Comparison of ENCODE assay signal across 19 cellular contexts in the genomic region with DNA sequence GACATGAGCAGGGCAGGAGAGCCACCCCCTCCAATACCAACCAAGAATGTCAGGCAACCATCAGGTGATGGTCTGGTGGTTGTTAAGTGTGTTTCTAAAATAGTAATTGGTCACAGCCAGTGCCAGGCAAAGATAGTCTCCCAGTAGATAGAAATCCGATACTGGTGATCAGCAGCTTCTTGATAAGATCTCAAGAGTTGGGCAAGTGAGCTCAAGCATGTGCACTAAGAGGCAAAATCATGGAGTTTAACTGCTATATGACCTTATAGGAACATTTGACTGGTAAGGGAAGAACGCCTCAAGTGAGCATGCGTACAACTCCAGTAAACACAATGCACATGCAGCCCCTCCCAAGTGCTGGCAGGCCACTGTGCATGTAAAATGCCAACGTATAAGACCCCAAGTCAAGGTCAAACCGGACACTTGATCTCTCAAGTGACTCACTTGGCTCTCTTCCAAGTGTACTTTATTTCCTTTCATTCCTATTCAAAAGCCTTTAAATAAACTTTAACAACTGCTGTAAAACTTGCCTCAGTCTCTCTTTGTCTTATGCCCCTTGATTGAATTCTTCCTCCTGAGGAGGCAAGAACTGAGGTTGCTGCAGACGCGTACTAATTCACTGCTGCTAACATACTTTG. TPM values are rescaled to one million over a fixed set of nuclear protein-coding genes. Genes with fewer than 3 reads are reported as not detected.
DNase-seq lines count a peak whose midpoint lies in the region; ATAC-seq, FAIRE-seq and TF ChIP-seq lines count a peak whose summit lies in the region.
"Had no signal": no experiment of that assay in that cellular context is flagged by ENCODE, and none has a peak within 500 bp of the region (broad histone marks: within the 10 kb centered on the region; RNA-seq: fewer than 3 reads in every experiment).

No MANE protein-coding gene starts in this region.

- H3K36me3 ChIP-seq in ACC112 (ENCODE audit: insufficient read depth, low read length) = no peaks in the 10 kb centered on the region
- H3K36me3 ChIP-seq in kidney (ENCODE audit: control insufficient read depth in 1 of 2, insufficient read depth in 2 of 2, low read length in 2 of 2) = no peaks in the 10 kb centered on the region
- H3K36me3 ChIP-seq in prostate gland = no peaks in the 10 kb centered on the region
- H3K36me3 ChIP-seq: gastroesophageal sphincter, pancreas, WERI-Rb-1 had no signal

- TF ChIP-seq CTCF in kidney (IDR thresholded peaks at IDR 0.05; ENCODE audit: borderline replicate concordance, extremely low read depth, insufficient read depth) (no peak), prostate gland (IDR thresholded peaks at IDR 0.05) (no peak)

- H2AFZ ChIP-seq in ACC112 (ENCODE audit: low read length, unreplicated experiment) = no peak overlapping the region

- peaks cover 42% of the 10 kb centered on the region for H3K4me1 ChIP-seq in ACC112 (ENCODE audit: control insufficient read depth, insufficient read depth, low read length, unreplicated experiment)
- peaks cover 0 to 3% of the 10 kb centered on the region in 2 donors for H3K4me1 ChIP-seq in kidney (ENCODE audit: control insufficient read depth in 1 of 2, insufficient read depth in 1 of 2, low read depth in 1 of 2, low read length in 2 of 2)
- H3K4me1 ChIP-seq in prostate gland (replicated peaks) = no peaks in the 10 kb centered on the region
- H3K4me1 ChIP-seq: pancreas had no signal

- no peaks in the 10 kb centered on the region for H3K79me2 ChIP-seq in ACC112 (ENCODE audit: control insufficient read depth, insufficient read depth, low read length, unreplicated experiment)

- WGBS in prostate gland = 66% methylated on average over 7 of the region's 7 CpGs

- no peaks in the 10 kb centered on the region for H3K27me3 ChIP-seq in ACC112 (ENCODE audit: insufficient read depth, low read length)
- H3K27me3 ChIP-seq in prostate gland (replicated peaks; ENCODE audit: insufficient read depth) = no peaks in the 10 kb centered on the region
- H3K27me3 ChIP-seq: gastroesophageal sphincter, pancreas had no signal

- intact Hi-C loops in kidney (cut with DNase I) (no loop called here), prostate gland (cut with DNase I) (no loop called here)

- FAIRE-seq in kidney (lab: Jason Lieb, UNC) = no peak
- FAIRE-seq: A204.1, endometrium, G401.6, GM12891, pancreas had no signal

- no peak for TF ChIP-seq POLR2A in prostate gland (IDR thresholded peaks at IDR 0.05)

- H3K9me3 ChIP-seq in kidney (ENCODE audit: control insufficient read depth in 1 of 2, low read length in 2 of 2) (no peaks in the 10 kb centered on the region), prostate gland (no peaks in the 10 kb centered on the region)
- H3K9me3 ChIP-seq: gastroesophageal sphincter, pancreas had no signal

- no peak for ATAC-seq in GM21723 (IDR thresholded peaks at IDR 0.05; ENCODE audit: unreplicated experiment)
- ATAC-seq in GM19467 (IDR thresholded peaks at IDR 0.05; ENCODE audit: unreplicated experiment) = no peak
- ATAC-seq: activated naive CD8-positive, alpha-beta T cell treated with anti-CD3 and anti-CD28 coated beads, Interleukin-2, amount 50 U/mL, for 24 hours; gastroesophageal sphincter; pancreas; T-cell had no signal

- DNase-seq in HS-27A (ENCODE audit: low read depth) (peak; percentile 68), SK-MEL-5 (ENCODE audit: low read depth, low spot score) (peak; percentile 11), fibroblast of the conjunctiva (ENCODE audit: low read depth) (peak; percentile 10), kidney (no peak), prostate gland (ENCODE audit: low spot score) (no peak)
- DNase-seq: activated naive CD8-positive, alpha-beta T cell treated with anti-CD3 and anti-CD28 coated beads, Interleukin-2, amount 50 U/mL, for 24 hours; cerebellar nuclear complex; NCI-H2081 treated with DMSO at 0.1 percent for 48 hours; pancreas; T-cell; WERI-Rb-1 had no signal

- H3K9ac ChIP-seq in kidney (ENCODE audit: low read length in 2 of 2) = no peak overlapping the region

- in situ Hi-C loops in SK-MEL-5 (cut with HindIII; ENCODE audit: low pct_unique_long_range_greater_than_20kb, low sequenced_read_pairs) = no loop called here

- H3K4me3 ChIP-seq in ACC112 (ENCODE audit: low read depth, low read length) = no peak overlapping the region
- no peak overlapping the region for H3K4me3 ChIP-seq in kidney (ENCODE audit: low read length in 2 of 2)
- no peak overlapping the region for H3K4me3 ChIP-seq in prostate gland
- H3K4me3 ChIP-seq: gastroesophageal sphincter, pancreas had no signal

- H3K27ac ChIP-seq in ACC112 (ENCODE audit: low read depth, low read length) (peak overlapping the region; percentile 96), kidney (ENCODE audit: low read depth in 2 of 2, low read length in 2 of 2) (no peak overlapping the region), prostate gland (no peak overlapping the region)
- H3K27ac ChIP-seq: gastroesophageal sphincter, pancreas, WERI-Rb-1 had no signal

RNA-seq across cellular contexts. Expression of a gene that starts 36.0 kb away (rescaled TPM):
- total RNA-seq in SK-MEL-5 (2014; rRNA removed; shearing (Covaris generic)) = 23.0 and 29.3 TPM in 2 replicates
- 19.4 and 26.2 TPM in 2 replicates for polyA plus RNA-seq in SK-MEL-5 (2015; cell fraction: cytosol; rRNA removed)
- 38.1 and 38.2 TPM in 2 replicates for polyA plus RNA-seq in SK-MEL-5 (2015; cell fraction: nucleus; rRNA removed)
- total RNA-seq in kidney (48.4 TPM), prostate gland (10 to 100 TPM; 28.2 to 62.8 TPM)
- 7.7 TPM for polyA plus RNA-seq in kidney (ENCODE audit: insufficient read depth, low read depth, low replicate concordance)

Comparison
In these comparisons a context has a peak if more than half of its experiments do, and no peak if none do; other contexts are left out.
1. DNase-seq: peak in HS-27A (single experiment), SK-MEL-5 (single experiment) and fibroblast of the conjunctiva (single experiment); none in kidney (single experiment) and prostate gland (single experiment).